ENCODE assay signal across 27 cellular contexts in genomic region chr12:100984821-100985220, GRCh38.
"Had no signal": no experiment of that assay in that cellular context is flagged by ENCODE, and none has a peak within 500 bp of the region (broad histone marks: within the 10 kb centered on the region; RNA-seq: fewer than 3 reads in every experiment).

No MANE protein-coding gene starts in this region.

- H3K9me3 Mint-ChIP-seq: activated CD8-positive, alpha-beta T cell treated with anti-CD3 and anti-CD28 coated beads for 36 hours; activated T-cell treated with anti-CD3 and anti-CD28 coated beads, Interleukin-2, amount 50 U/mL, for 4 hours; activated T-helper 17 cell treated with anti-CD3 and anti-CD28 coated beads, Interleukin-2, amount 50 U/mL, for 72 hours had no signal

- H3K36me3 Mint-ChIP-seq: activated naive CD8-positive, alpha-beta T cell had no signal

- H3K27me3 ChIP-seq: brain microvascular endothelial cell, esophagus squamous epithelium had no signal

- H3K27ac Mint-ChIP-seq: activated B cell treated with CpG ODN at 0.5 μM for 24 hours; activated CD8-positive, alpha-beta T cell treated with anti-CD3 and anti-CD28 coated beads for 36 hours; activated naive CD8-positive, alpha-beta T cell; activated T-helper 17 cell treated with anti-CD3 and anti-CD28 coated beads, Interleukin-2, amount 50 U/mL, for 72 hours; T-helper 17 cell; T-helper 2 cell treated with Interferon-gamma antibody and Interleukin-4, amounts not matched to agents 5 μg/mL and 100 μg/mL, for 36 hours had no signal

- H3K27me3 Mint-ChIP-seq: activated B cell treated with CpG ODN at 0.5 μM for 24 hours; activated CD8-positive, alpha-beta T cell treated with anti-CD3 and anti-CD28 coated beads for 36 hours; central memory CD8-positive, alpha-beta T cell; T-helper 17 cell had no signal

- H3K4me1 Mint-ChIP-seq: activated B cell treated with CpG ODN at 0.5 μM for 24 hours; activated T-helper 17 cell treated with anti-CD3 and anti-CD28 coated beads, Interleukin-2, amount 50 U/mL, for 72 hours; central memory CD8-positive, alpha-beta T cell; T-helper 17 cell had no signal

- H3K4me3 ChIP-seq: coronary artery, esophagus squamous epithelium had no signal

- H3K36me3 ChIP-seq: brain microvascular endothelial cell, esophagus squamous epithelium, WERI-Rb-1 had no signal

- H3K4me3 Mint-ChIP-seq: activated B cell treated with CpG ODN at 0.5 μM for 24 hours; activated CD8-positive, alpha-beta T cell treated with anti-CD3 and anti-CD28 coated beads for 36 hours; activated naive CD8-positive, alpha-beta T cell; activated T-cell treated with anti-CD3 and anti-CD28 coated beads, Interleukin-2, amount 50 U/mL, for 4 hours; activated T-helper 17 cell treated with anti-CD3 and anti-CD28 coated beads, Interleukin-2, amount 50 U/mL, for 72 hours; central memory CD8-positive, alpha-beta T cell; T-helper 17 cell; T-helper 2 cell treated with Interferon-gamma antibody and Interleukin-4, amounts not matched to agents 5 μg/mL and 100 μg/mL, for 36 hours had no signal

- DNase-seq: activated B cell treated with CpG ODN at 0.5 μM for 24 hours; activated CD4-positive, alpha-beta T cell treated with anti-CD3 and anti-CD28 coated beads for 48 hours; activated CD4-positive, alpha-beta T cell treated with anti-CD3 and anti-CD28 coated beads, Interleukin-2, amount 50 U/mL, for 1 hour; activated CD4-positive, alpha-beta T cell treated with anti-CD3 and anti-CD28 coated beads, Interleukin-2, amount 50 U/mL, for 48 hours; activated CD8-positive, alpha-beta memory T cell treated with anti-CD3 and anti-CD28 coated beads for 24 hours; activated CD8-positive, alpha-beta T cell treated with anti-CD3 and anti-CD28 coated beads for 36 hours; activated effector memory CD4-positive, alpha-beta T cell treated with Interleukin-2 at 50 U/mL for 16 hours; activated gamma-delta T cell treated with Interleukin-2 at 50 U/mL for 16 hours; activated naive CD4-positive, alpha-beta T cell treated with anti-CD3 and anti-CD28 coated beads, Interleukin-2, amount 50 U/mL, for 16 hours; activated naive CD4-positive, alpha-beta T cell treated with Interleukin-2 at 50 U/mL for 16 hours; activated T-cell treated with anti-CD3 and anti-CD28 coated beads, Interleukin-2, amount 50 U/mL, for 4 hours; amniotic stem cell; anterior cingulate cortex; brain microvascular endothelial cell; dermis blood vessel endothelial cell; effector CD4-positive, alpha-beta T cell; esophagus squamous epithelium; head of caudate nucleus; T-helper 1 cell; T-helper 17 cell; T1000; WERI-Rb-1 had no signal
